In genomic region chr5:8840237-8840636, GRCh38 we compare ENCODE assay signal across 19 cellular contexts.
DNase-seq lines count a peak whose midpoint lies in the region; ATAC-seq and TF ChIP-seq lines count a peak whose summit lies in the region.
"Had no signal": no experiment of that assay in that cellular context is flagged by ENCODE, and none has a peak within 500 bp of the region (broad histone marks: within the 10 kb centered on the region; RNA-seq: fewer than 3 reads in every experiment).

No MANE protein-coding gene starts in this region.

- H2BK15ac ChIP-seq in mesendoderm (replicated peaks; ENCODE audit: low read depth), result no peak overlapping the region

- H3K18ac ChIP-seq in mesendoderm (ENCODE audit: low read length), result no peak overlapping the region

- H3K9ac ChIP-seq in mesendoderm (ENCODE audit: low read length), result no peak overlapping the region

- H3K27me3 ChIP-seq in mesendoderm (ENCODE audit: insufficient read depth, low read length, poor library complexity) (no peaks in the 10 kb centered on the region), upper lobe of right lung (no peaks in the 10 kb centered on the region)
- H3K27me3 ChIP-seq: MG63 had no signal

- no CpG with 5 or more reads among the region's 39 CpGs for WGBS in mesendoderm (ENCODE audit: extremely low coverage, insufficient coverage, low lambda C conversion rate)

- H3K4me1 ChIP-seq in mesendoderm (ENCODE audit: control insufficient read depth, low read depth, low read length), result no peaks in the 10 kb centered on the region
- no peaks in the 10 kb centered on the region for H3K4me1 ChIP-seq in upper lobe of right lung
- H3K4me1 ChIP-seq: Caco-2 had no signal

- intact Hi-C loops in upper lobe of right lung (cut with DNase I), result no loop called here

- H2BK5ac ChIP-seq in mesendoderm (ENCODE audit: low read length), result no peak overlapping the region

- DNase-seq in DMS53 (lab: John Stamatoyannopoulos, UW) (peak; percentile 9), DMS53 treated with DMSO at 0.1 percent for 48 hours (lab: John Stamatoyannopoulos, UW; ENCODE audit: unreplicated experiment) (no peak), ecto neural progenitor cell (ENCODE audit: low spot score) (peak; percentile 69), mesendoderm (peak; percentile 42), upper lobe of right lung (no peak), MV-4-11 (lab: John Stamatoyannopoulos, UW) (no peak), NCI-H1417 treated with DMSO at 0.1 percent for 48 hours (lab: John Stamatoyannopoulos, UW) (no peak)
- DNase-seq: Caco-2; CD4-positive, CD25-positive, alpha-beta regulatory T cell; DMS153; Karpas-422; MG63; NCI-H1105; NCI-H187; NCI-H226; NCI-H524 treated with DMSO at 0.1 percent for 48 hours had no signal

- no peak overlapping the region for H3K4me3 ChIP-seq in mesendoderm (ENCODE audit: low read length)
- no peak overlapping the region for H3K4me3 ChIP-seq in upper lobe of right lung
- H3K4me3 ChIP-seq: MG63 had no signal

- H3K36me3 ChIP-seq in mesendoderm (ENCODE audit: control insufficient read depth, insufficient read depth, low read length), result no peaks in the 10 kb centered on the region
- no peaks in the 10 kb centered on the region for H3K36me3 ChIP-seq in upper lobe of right lung
- H3K36me3 ChIP-seq: MG63 had no signal

- H4K5ac ChIP-seq in mesendoderm (ENCODE audit: low read length), result no peak overlapping the region

- peak; percentile 24 for ATAC-seq in upper lobe of right lung
- ATAC-seq in HG02884 (IDR thresholded peaks at IDR 0.05; ENCODE audit: unreplicated experiment), result no peak
- ATAC-seq: Panc1 had no signal

- no peak overlapping the region for H4K8ac ChIP-seq in mesendoderm (ENCODE audit: low read depth, low read length)

- H3K79me1 ChIP-seq in mesendoderm (ENCODE audit: low read length), result no peaks in the 10 kb centered on the region

- no peak overlapping the region for H3K4ac ChIP-seq in mesendoderm (ENCODE audit: low read depth, low read length)

- no peak overlapping the region for H3K56ac ChIP-seq in mesendoderm (ENCODE audit: low read length)

- no peak overlapping the region for H2BK120ac ChIP-seq in mesendoderm (ENCODE audit: low read depth, low read length)

- no peak overlapping the region for H3K27ac ChIP-seq in mesendoderm (ENCODE audit: low read depth, low read length)
- no peak overlapping the region for H3K27ac ChIP-seq in upper lobe of right lung
- H3K27ac ChIP-seq: 22Rv1 had no signal

- no peak overlapping the region for H2AK5ac ChIP-seq in mesendoderm (ENCODE audit: low read length)

- H3K79me2 ChIP-seq in mesendoderm (ENCODE audit: control insufficient read depth, insufficient read depth, low read length), result no peaks in the 10 kb centered on the region

- H3K9me3 ChIP-seq in upper lobe of right lung, result no peaks in the 10 kb centered on the region

- no peak overlapping the region for H3K23ac ChIP-seq in mesendoderm (ENCODE audit: low read length)

- TF ChIP-seq CTCF in upper lobe of right lung (IDR thresholded peaks at IDR 0.05), result no peak

- no peak overlapping the region for H3K4me2 ChIP-seq in mesendoderm (ENCODE audit: low read length)

Comparison
In these comparisons a context has a peak if more than half of its experiments do, and no peak if none do; other contexts are left out.
1. DNase-seq: peak in DMS53 (single experiment), ecto neural progenitor cell (single experiment) and mesendoderm (single experiment); none in DMS53 treated with DMSO at 0.1 percent for 48 hours (single experiment), upper lobe of right lung (single experiment), MV-4-11 (single experiment) and NCI-H1417 treated with DMSO at 0.1 percent for 48 hours (single experiment).